18 cellular contexts compared by ENCODE assay signal in the genomic region with DNA sequence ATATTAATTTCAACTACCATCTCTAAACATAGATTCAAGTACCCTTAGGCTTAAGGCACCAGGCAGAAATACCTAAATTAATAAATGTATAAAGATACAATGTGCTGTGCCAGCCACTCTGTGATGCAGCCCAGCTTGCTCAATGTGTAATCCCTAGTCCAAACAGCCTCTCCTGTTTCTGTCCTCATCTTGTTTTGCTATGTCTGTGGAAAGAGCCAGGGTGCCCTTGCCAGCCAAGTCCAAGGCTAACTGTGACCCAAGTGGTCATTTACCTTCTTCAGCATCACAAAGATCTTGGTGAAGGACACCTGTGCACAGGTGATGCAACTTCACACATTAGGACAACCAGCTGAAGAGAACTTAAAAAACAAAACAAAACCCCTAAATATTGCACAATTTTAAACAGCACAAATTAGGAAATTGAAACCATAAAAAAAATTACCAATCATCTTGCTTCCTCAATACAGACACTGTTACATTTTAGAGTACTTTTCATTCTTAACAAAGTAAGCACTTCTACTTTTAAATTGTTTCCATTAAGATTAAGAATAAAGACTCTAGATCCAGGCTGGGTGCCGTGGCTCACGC.
DNase-seq lines count a peak whose midpoint lies in the region; ATAC-seq, FAIRE-seq and TF ChIP-seq lines count a peak whose summit lies in the region.
"Had no signal": no experiment of that assay in that cellular context is flagged by ENCODE, and none has a peak within 500 bp of the region (broad histone marks: within the 10 kb centered on the region; RNA-seq: fewer than 3 reads in every experiment).

No MANE protein-coding gene starts in this region.

- H3K79me1 ChIP-seq in IMR-90 (ENCODE audit: low read depth in 1 of 2, low read length in 2 of 2) (no peaks in the 10 kb centered on the region; a peak in 1 of 4 replicates), H1 (ENCODE audit: low read depth, low read length) (no peaks in the 10 kb centered on the region)

- H3K9me3 ChIP-seq in IMR-90 (ENCODE audit: control insufficient read depth, insufficient read depth, low read length), result no peaks in the 10 kb centered on the region; the same call in 1 of the 2 replicates
- no peaks in the 10 kb centered on the region for H3K9me3 ChIP-seq in H1 (ENCODE audit: insufficient read depth in 2 of 2, low read depth in 1 of 2, low read length in 1 of 2)
- H3K9me3 ChIP-seq: HAP-1, SJCRH30 had no signal

- no peaks in the 10 kb centered on the region for H3K23me2 ChIP-seq in H1 (ENCODE audit: low read depth, low read length)

- H2BK120ac ChIP-seq in IMR-90 (ENCODE audit: low read depth, low read length) (no peak overlapping the region), H1 (replicated peaks; ENCODE audit: low read depth, low read length) (no peak overlapping the region)

- in situ Hi-C loops in IMR-90 (cut with MboI; ENCODE audit: low sequenced_read_pairs), result no loop called here
- in situ Hi-C loops in G401 (cut with HindIII; ENCODE audit: low sequenced_read_pairs), result no loop called here

- H2BK15ac ChIP-seq in IMR-90 (ENCODE audit: low read depth, low read length), result no peak overlapping the region
- peak overlapping the region; percentile 65; the same call in 1 of the 2 replicates for H2BK15ac ChIP-seq in H1 (ENCODE audit: low read length)

- no peak overlapping the region for H2BK20ac ChIP-seq in IMR-90 (ENCODE audit: low read depth, low read length)
- H2BK20ac ChIP-seq in H1 (ENCODE audit: low read length), result no peak overlapping the region

- no peak for TF ChIP-seq EP300 in H1 (IDR thresholded peaks at IDR 0.05; ENCODE audit: borderline replicate concordance in 1 of 2, low read depth in 2 of 2, low read length in 2 of 2)

- TF ChIP-seq RAD21 in IMR-90 (IDR thresholded peaks at IDR 0.05; ENCODE audit: low read length) (no peak), H1 (IDR thresholded peaks at IDR 0.05 in 1 of 2, conservative IDR thresholded peaks at IDR 0.05 in 1 of 2; ENCODE audit: low read depth in 2 of 2, low read length in 2 of 2) (no peak)

- DNase-seq in IMR-90 (no peak), NOMO-1 treated with DMSO at 0.1 percent for 48 hours (lab: John Stamatoyannopoulos, UW; ENCODE audit: unreplicated experiment) (peak; percentile 81), H1 (ENCODE audit: low read depth in 1 of 2, low spot score in 2 of 2) (no peak), nephron progenitor cell (no peak), HuH-7.5 (ENCODE audit: low spot score) (no peak), G401 (ENCODE audit: low spot score) (no peak)
- DNase-seq: ACHN; AML-193; Calu3; CD4-positive, CD25-positive, alpha-beta regulatory T cell; NCI-H1048; NCI-H146; NCI-H524; RPMI8226; SJCRH30 had no signal

- BruUV-seq in IMR-90 (replicated peaks; lab: Mats Ljungman, UMichigan), result no TSS peak

- H3K4me1 ChIP-seq in IMR-90 (ENCODE audit: control insufficient read depth, insufficient read depth, low read length) (no peaks in the 10 kb centered on the region), H1 (replicated peaks in 1 of 4; ENCODE audit: control insufficient read depth in 3 of 4, insufficient read depth in 4 of 4, low read length in 3 of 4) (no peaks in the 10 kb centered on the region)
- H3K4me1 ChIP-seq: HAP-1, SJCRH30 had no signal

- H3K4ac ChIP-seq in IMR-90 (ENCODE audit: low read depth, low read length) (no peak overlapping the region), H1 (replicated peaks; ENCODE audit: insufficient read length, low read depth, low read length) (no peak overlapping the region)

- H3K27me3 Mint-ChIP-seq in nephron progenitor cell (ENCODE audit: low read depth, poor library complexity), result no peaks in the 10 kb centered on the region
- H3K27me3 Mint-ChIP-seq: CD4-positive, CD25-positive, alpha-beta regulatory T cell had no signal

- H3K27me3 ChIP-seq in IMR-90 (ENCODE audit: control insufficient read depth, insufficient read depth, low read length) (no peaks in the 10 kb centered on the region), H1 (replicated peaks in 1 of 4; ENCODE audit: control insufficient read depth in 3 of 4, extremely low read depth in 1 of 4, insufficient read depth in 3 of 4, low read length in 3 of 4) (no peaks in the 10 kb centered on the region)
- H3K27me3 ChIP-seq: SJCRH30 had no signal

- H3K36me3 Mint-ChIP-seq in nephron progenitor cell (ENCODE audit: low read depth), result peaks cover 76% of the 10 kb centered on the region

- no peak for TF ChIP-seq POLR2A in IMR-90 (IDR thresholded peaks at IDR 0.05; ENCODE audit: low read depth, low read length)
- no peak for TF ChIP-seq POLR2A in H1 (IDR thresholded peaks at IDR 0.05; ENCODE audit: control extremely low read depth in 1 of 2, low read depth in 2 of 2, low read length in 2 of 2)

- H3K36me3 ChIP-seq in IMR-90 (ENCODE audit: control insufficient read depth, insufficient read depth, low read length) (peaks cover 30% of the 10 kb centered on the region), H1 (ENCODE audit: control insufficient read depth in 2 of 4, insufficient read depth in 4 of 4, low read length in 3 of 4) (peaks cover 17 to 45% (median 29%) of the 10 kb centered on the region in 4 experiments; a peak in 7 of 8 replicates)

- FAIRE-seq in H1 (lab: Jason Lieb, UNC), result no peak

- H3K9me1 ChIP-seq in IMR-90 (ENCODE audit: insufficient read depth, low read length), result peaks cover 13% of the 10 kb centered on the region

- dilution Hi-C loops in IMR-90 (cut with HindIII; ENCODE audit: low sequenced_read_pairs, unreplicated experiment), result no loop called here

- no peak overlapping the region for H2AK9ac ChIP-seq in IMR-90 (replicated peaks; ENCODE audit: low read depth, low read length, poor library complexity)

- H4K20me1 ChIP-seq in IMR-90 (ENCODE audit: insufficient read depth, low read length) (no peaks in the 10 kb centered on the region), H1 (replicated peaks in 1 of 2; ENCODE audit: control insufficient read depth in 1 of 2, insufficient read depth in 2 of 2, low read length in 2 of 2) (no peaks in the 10 kb centered on the region)

- intact Hi-C loops in IMR-90 (cut with micrococcal nuclease), result no loop called here

- no peak overlapping the region for H3K9ac ChIP-seq in IMR-90 (ENCODE audit: low read depth, low read length)
- no peak overlapping the region for H3K9ac ChIP-seq in H1 (replicated peaks in 1 of 4; ENCODE audit: extremely low read depth in 1 of 4, low read depth in 3 of 4, low read length in 3 of 4)

- ATAC-seq in IMR-90 (ENCODE audit: low read depth) (0 out of 2 replicates have a peak, but pooled peaks have one; percentile 27), GM21526 (IDR thresholded peaks at IDR 0.05; ENCODE audit: low FRiP score, unreplicated experiment) (no peak), GM18498 (IDR thresholded peaks at IDR 0.05; ENCODE audit: unreplicated experiment) (no peak)

- TF ChIP-seq CTCF in IMR-90 (conservative IDR thresholded peaks at IDR 0.05; ENCODE audit: low read depth, low read length) (no peak), H1 (IDR thresholded peaks at IDR 0.05; ENCODE audit: control extremely low read depth in 1 of 3, insufficient read depth in 1 of 3, low read depth in 1 of 3, low read length in 3 of 3) (no peak), nephron progenitor cell (IDR thresholded peaks at IDR 0.05) (no peak)

- no peak overlapping the region for H3K4me3 Mint-ChIP-seq in nephron progenitor cell
- H3K4me3 Mint-ChIP-seq: CD4-positive, CD25-positive, alpha-beta regulatory T cell had no signal

- H2BK5ac ChIP-seq in IMR-90 (ENCODE audit: low read depth, low read length, poor library complexity, severe bottlenecking) (no peak overlapping the region), H1 (ENCODE audit: low read depth, low read length) (no peak overlapping the region)

- H3K18ac ChIP-seq in IMR-90 (ENCODE audit: low read depth, low read length) (no peak overlapping the region), H1 (ENCODE audit: extremely low read depth, low read length) (no peak overlapping the region; the same call in 1 of the 2 replicates)

- H3K23ac ChIP-seq in IMR-90 (ENCODE audit: low read depth, low read length) (no peak overlapping the region), H1 (ENCODE audit: insufficient read length) (no peak overlapping the region)

- peak overlapping the region; percentile 89 for H3K27ac Mint-ChIP-seq in nephron progenitor cell
- H3K27ac Mint-ChIP-seq: CD4-positive, CD25-positive, alpha-beta regulatory T cell had no signal

- no CpG with 5 or more reads among the region's 2 CpGs for WGBS in IMR-90 (ENCODE audit: extremely low coverage in 2 of 2, insufficient read length in 1 of 2), 2 experiments
- WGBS in H1 (ENCODE audit: extremely low coverage in 1 of 2, insufficient coverage in 1 of 2, insufficient read length in 1 of 2, insufficient replicate concordance in 2 of 2, low coverage in 1 of 2, low lambda C conversion rate in 2 of 2, missing lambda C conversion rate in 1 of 2), 2 experiments, result 88% methylated on average over 2 of the region's 2 CpGs; no CpG with 5 or more reads in 1 of the 2 experiments

- H3K56ac ChIP-seq in IMR-90 (ENCODE audit: extremely low read depth, insufficient read depth, low read length) (no peak overlapping the region), H1 (replicated peaks; ENCODE audit: insufficient read length, low read depth, low read length) (no peak overlapping the region)

- H3K4me2 ChIP-seq in IMR-90 (ENCODE audit: low read depth, low read length) (no peak overlapping the region), H1 (ENCODE audit: insufficient read depth in 1 of 2, low read depth in 2 of 2, low read length in 2 of 2) (no peak overlapping the region)

- H3K9me3 Mint-ChIP-seq in nephron progenitor cell, result peaks cover 11% of the 10 kb centered on the region

- no peak overlapping the region for H3K14ac ChIP-seq in IMR-90 (replicated peaks; ENCODE audit: low read depth, low read length)
- H3K14ac ChIP-seq in H1 (ENCODE audit: insufficient read length), result no peak overlapping the region

- H3K79me2 ChIP-seq in H1 (ENCODE audit: control insufficient read depth in 1 of 2, insufficient read depth in 2 of 2, low read length in 2 of 2), result no peaks in the 10 kb centered on the region

- H4K91ac ChIP-seq in IMR-90 (ENCODE audit: insufficient read depth, low read depth, low read length) (no peak overlapping the region), H1 (replicated peaks; ENCODE audit: insufficient read length, low read length) (no peak overlapping the region)

- CTCF ChIA-PET in IMR-90 (lab: Yijun Ruan, JAX), result no interaction called here
- CTCF ChIA-PET in H1 (lab: Charles Lee; ENCODE audit: partially characterized antibody), result interaction anchor here (1.6 kb wide), 1 partner anchor 13 kb away, joined by 3 read pairs; no protein-coding TSS in a partner anchor

- POLR2A ChIA-PET in IMR-90 (lab: Charles Lee; ENCODE audit: unreplicated experiment) (no interaction called here), H1 (lab: Charles Lee; ENCODE audit: partially characterized antibody) (no interaction called here)

- H2BK12ac ChIP-seq in H1 (ENCODE audit: low read depth, low read length), result no peak overlapping the region

- H3K27ac ChIP-seq in IMR-90 (ENCODE audit: insufficient read depth, low read length) (no peak overlapping the region), H1 (ENCODE audit: low read depth, low read length) (no peak overlapping the region)
- H3K27ac ChIP-seq: SJCRH30 had no signal

- no peak overlapping the region for H3K4me3 ChIP-seq in IMR-90 (ENCODE audit: insufficient read depth, low read depth, low read length)
- H3K4me3 ChIP-seq in H1 (ENCODE audit: extremely low read depth in 1 of 4, insufficient read depth in 2 of 4, low read depth in 3 of 4, low read length in 4 of 4), result no peak overlapping the region
- H3K4me3 ChIP-seq: HAP-1, SJCRH30 had no signal

- H2AK5ac ChIP-seq in IMR-90 (ENCODE audit: low read depth, low read length) (no peak overlapping the region), H1 (ENCODE audit: low read depth, low read length) (no peak overlapping the region)

- H2AFZ ChIP-seq in IMR-90 (replicated peaks; ENCODE audit: low read length, poor library complexity) (no peak overlapping the region), H1 (ENCODE audit: low read length) (no peak overlapping the region)

- H4K8ac ChIP-seq in IMR-90 (ENCODE audit: low read depth in 2 of 2, low read length in 2 of 2) (no peak overlapping the region), H1 (ENCODE audit: extremely low read depth, insufficient read depth, low read length) (no peak overlapping the region; the same call in 1 of the 2 replicates)

- H3K4me1 Mint-ChIP-seq in nephron progenitor cell, result no peaks in the 10 kb centered on the region
- H3K4me1 Mint-ChIP-seq: CD4-positive, CD25-positive, alpha-beta regulatory T cell had no signal

- no peak overlapping the region for H4K5ac ChIP-seq in IMR-90 (ENCODE audit: low read depth, low read length)
- H4K5ac ChIP-seq in H1 (ENCODE audit: insufficient read length, low read depth, low read length), result no peak overlapping the region
